ENCODE assay signal across 1 cellular context in genomic region chr5:177086918-177087706, GRCh38.
TF ChIP-seq lines count a peak whose summit lies in the region.

No MANE protein-coding gene starts in this region.

TF ChIP-seq in HepG2, 621 proteins besides CTCF, POLR2A, EP300 and RAD21 (continued from another document and continues in another):
- TF ChIP-seq ZBTB37 (CRISPR knock-in tag; IDR thresholded peaks at IDR 0.05) = no peak
- peak; percentile 95; the same call in 1 of the 2 replicates for TF ChIP-seq KDM5B (CRISPR knock-in tag; IDR thresholded peaks at IDR 0.05; ENCODE audit: borderline replicate concordance)
- TF ChIP-seq ZNF713 (CRISPR knock-in tag; IDR thresholded peaks at IDR 0.05) = no peak
- TF ChIP-seq ZNF781 (CRISPR knock-in tag; IDR thresholded peaks at IDR 0.05; ENCODE audit: borderline replicate concordance, not compliant biosample characterization) = no peak
- peak; percentile 95 for TF ChIP-seq NCOA1 (CRISPR knock-in tag; IDR thresholded peaks at IDR 0.05)
- TF ChIP-seq MTF2 (CRISPR knock-in tag; IDR thresholded peaks at IDR 0.05; ENCODE audit: borderline replicate concordance) = no peak
- no peak for TF ChIP-seq KLF13 (CRISPR knock-in tag; IDR thresholded peaks at IDR 0.05)
- no peak for TF ChIP-seq GLMP (CRISPR knock-in tag; IDR thresholded peaks at IDR 0.05; ENCODE audit: borderline replicate concordance)
- TF ChIP-seq ZNF10 (CRISPR knock-in tag; IDR thresholded peaks at IDR 0.05; ENCODE audit: borderline replicate concordance, low read depth) = no peak
- TF ChIP-seq ZNF878 (CRISPR knock-in tag; IDR thresholded peaks at IDR 0.05) = peak; percentile 73
- peak; percentile 79 for TF ChIP-seq FOXP4 (CRISPR knock-in tag; IDR thresholded peaks at IDR 0.05)
- peak; percentile 84 for TF ChIP-seq ZNF563 (CRISPR knock-in tag; IDR thresholded peaks at IDR 0.05)
- no peak for TF ChIP-seq ZNF569 (CRISPR knock-in tag; IDR thresholded peaks at IDR 0.05; ENCODE audit: borderline replicate concordance)
- TF ChIP-seq SALL2 (CRISPR knock-in tag; IDR thresholded peaks at IDR 0.05) = peak; percentile 82
- peak; percentile 84 for TF ChIP-seq GABPB1 (CRISPR knock-in tag; IDR thresholded peaks at IDR 0.05)
- peak; percentile 50; the same call in 1 of the 2 replicates for TF ChIP-seq HMGXB3 (CRISPR knock-in tag; IDR thresholded peaks at IDR 0.05; ENCODE audit: borderline replicate concordance)
- TF ChIP-seq U2AF2 (IDR thresholded peaks at IDR 0.05; ENCODE audit: low read depth, low read length) = 0 out of 2 replicates have a peak, but pooled peaks have one; percentile 31
- TF ChIP-seq ZNF280D (CRISPR knock-in tag; IDR thresholded peaks at IDR 0.05) = no peak
- peak; percentile 45 for TF ChIP-seq ZNF768 (CRISPR knock-in tag; IDR thresholded peaks at IDR 0.05)
- peak; percentile 40; the same call in 1 of the 2 replicates for TF ChIP-seq ZNF34 (CRISPR knock-in tag; IDR thresholded peaks at IDR 0.05; ENCODE audit: borderline replicate concordance)
- peak; percentile 49 for TF ChIP-seq PHF20 (CRISPR knock-in tag; IDR thresholded peaks at IDR 0.05)
- TF ChIP-seq ZNF367 (CRISPR knock-in tag; IDR thresholded peaks at IDR 0.05; ENCODE audit: borderline replicate concordance) = no peak
- peak; percentile 75 for TF ChIP-seq HIC2 (CRISPR knock-in tag; IDR thresholded peaks at IDR 0.05; ENCODE audit: low read depth)
- TF ChIP-seq PTBP1 (IDR thresholded peaks at IDR 0.05; ENCODE audit: low read depth, low read length, poor library complexity, severe bottlenecking) = peak; percentile 89
- peak; percentile 73 for TF ChIP-seq SKIL (CRISPR knock-in tag; IDR thresholded peaks at IDR 0.05; ENCODE audit: borderline replicate concordance)
- TF ChIP-seq CBFB (CRISPR knock-in tag; IDR thresholded peaks at IDR 0.05) = peak; percentile 82
- peak; percentile 93 for TF ChIP-seq KDM2A (CRISPR knock-in tag; IDR thresholded peaks at IDR 0.05; ENCODE audit: borderline replicate concordance, low read depth)
- TF ChIP-seq DDIT3 (CRISPR knock-in tag; IDR thresholded peaks at IDR 0.05) = no peak
- TF ChIP-seq HDAC2 (CRISPR knock-in tag; IDR thresholded peaks at IDR 0.05) = peak; percentile 68
- no peak for TF ChIP-seq CBX2 (IDR thresholded peaks at IDR 0.05; ENCODE audit: low read depth, low read length)
- no peak for TF ChIP-seq CBX2 (CRISPR knock-in tag; IDR thresholded peaks at IDR 0.05; ENCODE audit: low read depth)
- no peak for TF ChIP-seq STAT6 (CRISPR knock-in tag; IDR thresholded peaks at IDR 0.05; ENCODE audit: borderline replicate concordance)
- TF ChIP-seq ZNF557 (CRISPR knock-in tag; IDR thresholded peaks at IDR 0.05) = no peak
- TF ChIP-seq ZNF543 (CRISPR knock-in tag; IDR thresholded peaks at IDR 0.05) = no peak
- no peak for TF ChIP-seq ZNF33B (CRISPR knock-in tag; IDR thresholded peaks at IDR 0.05)
- TF ChIP-seq ZNF776 (CRISPR knock-in tag; IDR thresholded peaks at IDR 0.05) = peak; percentile 66
- TF ChIP-seq WIZ (CRISPR knock-in tag; IDR thresholded peaks at IDR 0.05) = peak; percentile 64; the same call in 1 of the 2 replicates
- TF ChIP-seq HIVEP1 (CRISPR knock-in tag; IDR thresholded peaks at IDR 0.05) = peak; percentile 75
- TF ChIP-seq ZKSCAN5 (CRISPR knock-in tag; IDR thresholded peaks at IDR 0.05) = no peak
- no peak; the same call in 1 of the 2 replicates for TF ChIP-seq KDM1A (CRISPR knock-in tag; IDR thresholded peaks at IDR 0.05)
- TF ChIP-seq KAT7 (CRISPR knock-in tag; IDR thresholded peaks at IDR 0.05; ENCODE audit: borderline replicate concordance) = peak; percentile 94
- no peak for TF ChIP-seq ZNF510 (CRISPR knock-in tag; IDR thresholded peaks at IDR 0.05; ENCODE audit: low read depth)
- peak; percentile 91 for TF ChIP-seq HNRNPL (IDR thresholded peaks at IDR 0.05; ENCODE audit: low read depth, low read length)
- peak; percentile 79 for TF ChIP-seq MXD4 (CRISPR knock-in tag; IDR thresholded peaks at IDR 0.05)
- TF ChIP-seq BRD4 (CRISPR knock-in tag; IDR thresholded peaks at IDR 0.05) = peak; percentile 99
- peak; percentile 72; the same call in 1 of the 2 replicates for TF ChIP-seq ZNF263 (CRISPR knock-in tag; IDR thresholded peaks at IDR 0.05)
